ENCODE assay signal across 18 cellular contexts in the genomic region with DNA sequence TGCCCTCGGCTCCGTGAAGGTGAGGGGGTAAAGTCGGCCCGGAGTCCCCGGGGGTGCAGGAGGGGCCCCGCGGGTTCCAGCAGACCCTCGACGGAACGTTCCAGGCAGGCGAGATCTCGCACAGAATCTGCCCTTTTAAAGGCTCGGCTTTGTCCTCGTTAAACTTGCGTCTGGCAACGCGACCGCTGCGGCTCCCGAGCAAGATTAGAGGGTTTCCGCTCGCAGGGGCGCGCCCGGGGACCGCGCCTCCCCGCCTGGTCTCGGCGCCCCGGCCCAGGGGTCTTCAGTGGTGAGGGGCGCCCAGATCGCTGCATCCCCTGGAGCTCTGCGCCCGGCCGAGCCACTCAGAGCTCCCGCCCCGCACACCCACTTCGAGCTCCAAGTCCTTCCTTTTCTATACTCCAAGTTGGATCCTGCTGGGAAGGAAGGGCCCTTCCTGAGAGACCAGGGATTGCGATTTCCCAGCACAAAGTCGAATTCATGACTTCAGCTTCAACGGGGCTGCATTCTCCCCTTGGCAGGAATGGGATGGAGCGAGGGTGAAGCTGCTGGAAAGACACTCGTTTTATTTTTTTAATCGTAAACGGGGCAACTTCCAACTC. TPM values are rescaled to one million over a fixed set of nuclear protein-coding genes. Genes with fewer than 3 reads are reported as not detected.
A peak's percentile ranks its signal among the peaks of the same experiment; 100 is the strongest.
DNase-seq lines count a peak whose midpoint lies in the region; ATAC-seq, FAIRE-seq and TF ChIP-seq lines count a peak whose summit lies in the region.
"Had no signal": no experiment of that assay in that cellular context is flagged by ENCODE, and none has a peak within 500 bp of the region (broad histone marks: within the 10 kb centered on the region; RNA-seq: fewer than 3 reads in every experiment).

No MANE protein-coding gene starts in this region.

- dilution Hi-C loops in mammary epithelial cell (cut with HindIII; ENCODE audit: low sequenced_read_pairs), result no loop called here

- no peaks in the 10 kb centered on the region for H3K36me3 Mint-ChIP-seq in naive B cell
- H3K36me3 Mint-ChIP-seq: CD8-positive, alpha-beta memory T cell had no signal

- in situ Hi-C loops in mammary epithelial cell (cut with MboI; ENCODE audit: low sequenced_read_pairs in 2 of 2), result no loop called here

- no peak overlapping the region for H3K27ac Mint-ChIP-seq in naive B cell
- H3K27ac Mint-ChIP-seq: CD8-positive, alpha-beta memory T cell had no signal

- peak overlapping the region; percentile 16; the same call in 1 of the 2 replicates for H3K4me3 ChIP-seq in HUES6 (ENCODE audit: low read depth, low read length)
- H3K4me3 ChIP-seq in mammary epithelial cell (replicated peaks in 1 of 3; ENCODE audit: insufficient read depth in 1 of 3, low read depth in 2 of 3, low read length in 3 of 3), result no peak overlapping the region
- H3K4me3 ChIP-seq: body of pancreas, thoracic aorta had no signal

- peak overlapping the region in 6 of 8 donors; percentile 22 to 57 (median 35) for H3K4me3 Mint-ChIP-seq in naive B cell

- H3K4me2 ChIP-seq in mammary epithelial cell (ENCODE audit: insufficient read depth, low read depth, low read length), result peak overlapping the region; percentile 42

- intact Hi-C loops in mammary epithelial cell (cut with micrococcal nuclease), result no loop called here

- no peaks in the 10 kb centered on the region for H3K79me2 ChIP-seq in mammary epithelial cell (ENCODE audit: insufficient read depth, low read length)

- peaks cover 0 to 2% (median 0%) of the 10 kb centered on the region in 7 donors for H3K9me3 Mint-ChIP-seq in naive B cell

- H4K20me1 ChIP-seq in mammary epithelial cell (ENCODE audit: insufficient read depth, low read length), result no peaks in the 10 kb centered on the region

- WGBS in mammary epithelial cell (ENCODE audit: low coverage, missing lambda C conversion rate), result 7% methylated on average over 21 of the region's 46 CpGs

- no peak for TF ChIP-seq POLR2A in GM12891 (IDR thresholded peaks at IDR 0.05; ENCODE audit: low read depth, low read length)

- no TSS peak for BruUV-seq in mammary epithelial cell (replicated peaks; lab: Mats Ljungman, UMichigan)

- CTCF ChIA-PET in mammary epithelial cell (lab: Charles Lee; ENCODE audit: low non-redundant PET), result no interaction called here

- no peak for FAIRE-seq in GM12891 (lab: Jason Lieb, UNC)
- FAIRE-seq: kidney had no signal

- peaks cover 4 to 13% (median 11%) of the 10 kb centered on the region in 3 donors for H3K4me1 Mint-ChIP-seq in naive B cell

- H3K27ac ChIP-seq in HUES6 (ENCODE audit: low read depth, low read length) (no peak overlapping the region), mammary epithelial cell (ENCODE audit: insufficient read depth, low read depth, low read length) (no peak overlapping the region)
- H3K27ac ChIP-seq: body of pancreas, prostate gland, thoracic aorta had no signal

- peaks cover 42 to 84% (median 64%) of the 10 kb centered on the region in 3 donors for H3K27me3 Mint-ChIP-seq in naive B cell

- peak overlapping the region; percentile 33 for H2AFZ ChIP-seq in mammary epithelial cell (ENCODE audit: low read depth, low read length)

- H3K9me3 ChIP-seq in HUES6 (ENCODE audit: control insufficient read depth, insufficient read depth, low read depth, low read length), result no peaks in the 10 kb centered on the region
- H3K9me3 ChIP-seq in mammary epithelial cell (replicated peaks; ENCODE audit: insufficient read depth, low read length), result no peaks in the 10 kb centered on the region
- H3K9me3 ChIP-seq: body of pancreas, prostate gland, thoracic aorta had no signal

- H3K36me3 ChIP-seq in HUES6 (ENCODE audit: control insufficient read depth, insufficient read depth, low read length) (no peaks in the 10 kb centered on the region), mammary epithelial cell (ENCODE audit: insufficient read depth, low read length) (no peaks in the 10 kb centered on the region)
- H3K36me3 ChIP-seq: prostate gland, thoracic aorta had no signal

- DNase-seq in D341Med (ENCODE audit: low spot score), result peak; percentile 44
- no peak for DNase-seq in mammary epithelial cell
- no peak for DNase-seq in naive B cell
- no peak for DNase-seq in GM12891 (ENCODE audit: insufficient read length, low spot score)
- no peak for DNase-seq in activated effector memory CD4-positive, alpha-beta T cell treated with anti-CD3 and anti-CD28 coated beads, Interleukin-2, amount 50 U/mL, for 16 hours
- DNase-seq: activated CD4-positive, alpha-beta T cell treated with anti-CD3 and anti-CD28 coated beads for 4 hours; body of pancreas; CD8-positive, alpha-beta memory T cell; GF-D8; Kasumi-1; kidney; NCI-H187 treated with DMSO at 0.1 percent for 48 hours; NCI-H526 had no signal

- TF ChIP-seq CTCF in mammary epithelial cell (conservative IDR thresholded peaks at IDR 0.05 in 1 of 2, IDR thresholded peaks at IDR 0.05 in 1 of 2; ENCODE audit: extremely low read depth in 1 of 2, insufficient read depth in 1 of 2, low read depth in 1 of 2, low read length in 2 of 2), result no peak

- H3K9ac ChIP-seq in HUES6 (ENCODE audit: low read length) (no peak overlapping the region), mammary epithelial cell (ENCODE audit: insufficient read depth, low read length) (no peak overlapping the region)

- ATAC-seq in naive B cell (ENCODE audit: low read depth in 2 of 2) (no peak), GM18858 (IDR thresholded peaks at IDR 0.05; ENCODE audit: unreplicated experiment) (no peak)
- ATAC-seq: body of pancreas had no signal

- H3K4me1 ChIP-seq in HUES6 (ENCODE audit: control insufficient read depth, insufficient read depth, low read length) (peaks cover 4% of the 10 kb centered on the region; the same call in 1 of the 2 replicates), mammary epithelial cell (ENCODE audit: insufficient read depth, low read length) (no peaks in the 10 kb centered on the region)
- H3K4me1 ChIP-seq: prostate gland had no signal

- H3K27me3 ChIP-seq in HUES6 (ENCODE audit: control insufficient read depth, insufficient read depth, low read length) (peaks cover 14% of the 10 kb centered on the region; the same call in 1 of the 2 replicates), mammary epithelial cell (ENCODE audit: insufficient read depth, low read length) (peaks cover 23% of the 10 kb centered on the region)
- H3K27me3 ChIP-seq: body of pancreas had no signal

TF ChIP-seq in GM12891, 5 proteins besides CTCF, POLR2A, EP300 and RAD21:
- TF ChIP-seq POU2F2 (IDR thresholded peaks at IDR 0.05; ENCODE audit: low read depth, low read length) (no peak), TAF1 (IDR thresholded peaks at IDR 0.05; ENCODE audit: low read depth, low read length) (no peak), SPI1 (IDR thresholded peaks at IDR 0.05; ENCODE audit: low read depth, low read length) (no peak), PAX5 (IDR thresholded peaks at IDR 0.05; ENCODE audit: insufficient read depth, low read length, severe bottlenecking) (no peak), POLR2AphosphoS5 (IDR thresholded peaks at IDR 0.05; ENCODE audit: low read depth, low read length) (no peak)
TF ChIP-seq in GM12891: peak in this region for 0.

RNA-seq across cellular contexts. Expression of a gene that starts 11.4 kb away (rescaled TPM):
- total RNA-seq in mammary epithelial cell, result not detected
- polyA plus RNA-seq in mammary epithelial cell (not detected), naive B cell (ENCODE audit: low read depth in 6 of 6) (not detected)
- not detected for polyA minus RNA-seq in mammary epithelial cell
- polyA plus RNA-seq in GM12891 (2012; ENCODE audit: low read depth, missing spikeins), result not detected
- total RNA-seq: body of pancreas; CD8-positive, alpha-beta memory T cell; kidney; prostate gland; T-helper 1 cell treated with Interleukin-12 subunit alpha and Interleukin-12 subunit beta and Interleukin-4 antibody, amounts not matched to agents 30 ng/mL and 1 ng/mL, for 36 hours; thoracic aorta had no signal
- polyA plus RNA-seq: CD8-positive, alpha-beta memory T cell had no signal
